1 cellular context compared by ENCODE assay signal in genomic region chr1:226984521-226985238, GRCh38.
TF ChIP-seq lines count a peak whose summit lies in the region.

No MANE protein-coding gene starts in this region.

TF ChIP-seq in SK-N-SH treated with all-trans-retinoic acid at 6 μM for 48 hours, 23 proteins besides CTCF, POLR2A, EP300 and RAD21 (continued from another document):
- TF ChIP-seq CSRNP3 (CRISPR knock-in tag; IDR thresholded peaks at IDR 0.05) (no peak), BACH2 (CRISPR knock-in tag; IDR thresholded peaks at IDR 0.05; ENCODE audit: borderline replicate concordance) (no peak), SNAI2 (CRISPR knock-in tag; IDR thresholded peaks at IDR 0.05) (no peak), CSDC2 (CRISPR knock-in tag; IDR thresholded peaks at IDR 0.05) (no peak), ISL1 (CRISPR knock-in tag; IDR thresholded peaks at IDR 0.05) (no peak)
TF ChIP-seq in SK-N-SH treated with all-trans-retinoic acid at 6 μM for 48 hours: peak in this region for 0.
